Comparison of ENCODE assay signal across 18 cellular contexts in genomic region chr11:73145986-73146575, GRCh38. TPM values are rescaled to one million over a fixed set of nuclear protein-coding genes. Genes with fewer than 3 reads are reported as not detected.
DNase-seq lines count a peak whose midpoint lies in the region; ATAC-seq and TF ChIP-seq lines count a peak whose summit lies in the region.
"Had no signal": no experiment of that assay in that cellular context is flagged by ENCODE, and none has a peak within 500 bp of the region (broad histone marks: within the 10 kb centered on the region; RNA-seq: fewer than 3 reads in every experiment).

No MANE protein-coding gene starts in this region.

- in situ Hi-C loops in ACHN (cut with HindIII; ENCODE audit: low pct_ligation_motif_present, low pct_unique_long_range_greater_than_20kb, low sequenced_read_pairs): no loop called here
- in situ Hi-C loops in HAP-1 (cut with MboI; ENCODE audit: low sequenced_read_pairs): no loop called here

- H3K79me2 ChIP-seq in SU-DHL-6 (ENCODE audit: insufficient read depth, low read length): peaks cover 8% of the 10 kb centered on the region

- no peak for DNase-seq in left ventricle myocardium inferior
- DNase-seq in left cardiac atrium: no peak
- DNase-seq in mesenteric fat pad (ENCODE audit: low spot score): peak; percentile 41
- DNase-seq in thoracic aorta (ENCODE audit: low spot score): no peak
- DNase-seq in ACHN: no peak
- no peak for DNase-seq in HAP-1 (ENCODE audit: low spot score in 2 of 2)
- DNase-seq: amygdala, cerebellar nuclear complex, EL, NCI-H1930, NCI-H510A treated with DMSO at 0.1 percent for 48 hours, nephron progenitor cell, trophoblast cell had no signal

- H3K4me3 ChIP-seq in left ventricle myocardium inferior: no peak overlapping the region
- no peak overlapping the region for H3K4me3 ChIP-seq in SU-DHL-6 (ENCODE audit: insufficient read depth, low read length, poor library complexity, severe bottlenecking)
- no peak overlapping the region for H3K4me3 ChIP-seq in thoracic aorta
- H3K4me3 ChIP-seq in HAP-1: no peak overlapping the region
- H3K4me3 ChIP-seq: prostate gland, SJSA1 had no signal

- no peaks in the 10 kb centered on the region for H3K27me3 ChIP-seq in left ventricle myocardium inferior (ENCODE audit: low read depth)
- H3K27me3 ChIP-seq in SU-DHL-6 (ENCODE audit: low read length): no peaks in the 10 kb centered on the region
- H3K27me3 ChIP-seq in thoracic aorta (replicated peaks; ENCODE audit: insufficient read depth): no peaks in the 10 kb centered on the region
- H3K27me3 ChIP-seq in HAP-1 (ENCODE audit: low read depth): no peaks in the 10 kb centered on the region
- H3K27me3 ChIP-seq: SJSA1 had no signal

- no peaks in the 10 kb centered on the region for H3K9me3 ChIP-seq in left ventricle myocardium inferior (replicated peaks)
- H3K9me3 ChIP-seq in SU-DHL-6 (ENCODE audit: insufficient read depth, low read length): no peaks in the 10 kb centered on the region
- no peaks in the 10 kb centered on the region for H3K9me3 ChIP-seq in thoracic aorta
- no peaks in the 10 kb centered on the region for H3K9me3 ChIP-seq in HAP-1
- H3K9me3 ChIP-seq: prostate gland, SJSA1 had no signal

- H3K36me3 ChIP-seq in left ventricle myocardium inferior (no peaks in the 10 kb centered on the region), SU-DHL-6 (ENCODE audit: low read length) (no peaks in the 10 kb centered on the region), thoracic aorta (no peaks in the 10 kb centered on the region), HAP-1 (replicated peaks) (no peaks in the 10 kb centered on the region)
- H3K36me3 ChIP-seq: prostate gland had no signal

- TF ChIP-seq CTCF in left ventricle myocardium inferior (IDR thresholded peaks at IDR 0.05; ENCODE audit: borderline replicate concordance) (no peak), SU-DHL-6 (IDR thresholded peaks at IDR 0.05; ENCODE audit: insufficient read depth, low read length, poor library complexity, severe bottlenecking) (no peak), thoracic aorta (IDR thresholded peaks at IDR 0.05) (no peak)

- intact Hi-C loops in left ventricle myocardium inferior (cut with micrococcal nuclease): no loop called here
- intact Hi-C loops in left cardiac atrium (cut with DNase I): loop anchor here (10.0 kb wide), 1 partner anchor 311 kb away; no protein-coding TSS in a partner anchor

- peaks cover 83% of the 10 kb centered on the region for H3K4me1 ChIP-seq in left ventricle myocardium inferior
- peaks cover 31 to 60% of the 10 kb centered on the region in 2 donors for H3K4me1 ChIP-seq in thoracic aorta (ENCODE audit: control insufficient read depth in 1 of 2, low read depth in 2 of 2)
- no peaks in the 10 kb centered on the region; the same call in 1 of the 2 replicates for H3K4me1 ChIP-seq in HAP-1
- H3K4me1 ChIP-seq: prostate gland had no signal

- H3K9ac ChIP-seq in SU-DHL-6 (ENCODE audit: low read length): no peak overlapping the region; the same call in 1 of the 2 replicates

- H2AFZ ChIP-seq in SU-DHL-6 (ENCODE audit: low read depth, low read length, severe bottlenecking): no peak overlapping the region

- no peaks in the 10 kb centered on the region for H4K20me1 ChIP-seq in SU-DHL-6 (ENCODE audit: low read depth, low read length)

- H3F3A ChIP-seq in SU-DHL-6 (ENCODE audit: insufficient read depth): peaks cover 26% of the 10 kb centered on the region

- no peak overlapping the region for H3K4me2 ChIP-seq in SU-DHL-6 (ENCODE audit: low read depth, low read length, poor library complexity, severe bottlenecking)

- ATAC-seq in left cardiac atrium: no peak
- ATAC-seq in thoracic aorta (ENCODE audit: insufficient number of reproducible peaks, low FRiP score, low read depth): no peak
- no peak for ATAC-seq in GM18519 (IDR thresholded peaks at IDR 0.05; ENCODE audit: low FRiP score, unreplicated experiment)
- ATAC-seq: activated CD4-positive, CD25-positive, alpha-beta regulatory T cell treated with anti-CD3 and anti-CD28 coated beads, Interleukin-2, amount 50 U/mL, for 24 hours had no signal

- peak overlapping the region; percentile 98 for H3K27ac ChIP-seq in left ventricle myocardium inferior (replicated peaks)
- peak overlapping the region; percentile 30; the same call in 1 of the 2 replicates for H3K27ac ChIP-seq in SU-DHL-6 (ENCODE audit: low read depth, low read length)
- H3K27ac ChIP-seq in thoracic aorta: peak overlapping the region; percentile 85 to 93
- H3K27ac ChIP-seq: prostate gland, SJSA1 had no signal

- H3K9me2 ChIP-seq in SU-DHL-6 (replicated peaks; ENCODE audit: insufficient read depth, low read length): no peaks in the 10 kb centered on the region

RNA-seq across cellular contexts. Expression of gene FCHSD2, which starts 4.0 kb away (rescaled TPM):
- 43.4 TPM for total RNA-seq in left ventricle myocardium inferior
- 10 to 100 TPM; 36.0 to 48.0 TPM for total RNA-seq in left cardiac atrium
- total RNA-seq in mesenteric fat pad: 54.9 TPM
- total RNA-seq in thoracic aorta: 10 to 100 TPM; 56.5 to 75.3 TPM

Comparison
In these comparisons a context has a peak if more than half of its experiments do, and no peak if none do; other contexts are left out.
1. H3K27ac ChIP-seq: peak in every context shown above with its lines; median percentile 98 in left ventricle myocardium inferior; 89 in thoracic aorta; 30 in SU-DHL-6.